ENCODE assay signal across 34 cellular contexts in the genomic region with DNA sequence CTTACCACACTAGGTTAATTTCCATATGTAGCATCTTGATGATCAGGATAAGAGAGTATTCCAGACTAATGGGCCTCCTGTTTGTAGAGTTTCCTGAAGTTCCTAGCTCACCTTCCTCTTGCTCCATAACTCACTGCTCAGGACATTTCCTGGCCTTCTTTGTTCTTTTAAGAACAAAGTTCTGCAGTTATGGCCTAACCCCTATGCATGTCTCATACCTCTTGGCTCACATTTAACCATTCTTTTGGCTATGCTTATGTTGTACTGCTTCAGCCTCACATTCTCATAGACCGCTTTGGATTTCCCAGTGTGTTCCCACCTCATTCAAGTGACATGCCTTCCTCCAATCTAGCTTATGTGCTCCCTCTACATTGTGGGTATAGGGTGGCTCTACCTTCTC. TPM values are rescaled to one million over a fixed set of nuclear protein-coding genes. Genes with fewer than 3 reads are reported as not detected.
"Had no signal": no experiment of that assay in that cellular context is flagged by ENCODE, and none has a peak within 500 bp of the region (broad histone marks: within the 10 kb centered on the region; RNA-seq: fewer than 3 reads in every experiment).

No MANE protein-coding gene starts in this region.

- ATAC-seq: activated CD4-positive, alpha-beta T cell treated with anti-CD3 and anti-CD28 coated beads for 36 hours; activated CD4-positive, CD25-positive, alpha-beta regulatory T cell treated with anti-CD3 and anti-CD28 coated beads, Interleukin-2, amount 50 U/mL, for 24 hours; activated CD8-positive, alpha-beta T cell treated with anti-CD3 and anti-CD28 coated beads, Interleukin-2, amount 10 ng/mL, durations not matched to agents 7 days and 5 days; activated naive CD4-positive, alpha-beta T cell treated with anti-CD3 and anti-CD28 coated beads, Interleukin-2, amount 50 U/mL, for 72 hours; body of pancreas; PC-3; WTC11 had no signal

- H3K9me3 ChIP-seq: adrenal gland, body of pancreas, breast epithelium had no signal

- DNase-seq: activated CD4-positive, alpha-beta T cell treated with anti-CD3 and anti-CD28 coated beads for 36 hours; activated CD4-positive, alpha-beta T cell treated with anti-CD3 and anti-CD28 coated beads, Interleukin-2, amount 10 ng/mL, durations not matched to agents 7 days and 5 days; activated CD4-positive, alpha-beta T cell treated with anti-CD3 and anti-CD28 coated beads, Interleukin-2, amount 50 U/mL, for 48 hours; activated CD8-positive, alpha-beta T cell treated with anti-CD3 and anti-CD28 coated beads, Interleukin-2, amount 10 ng/mL, durations not matched to agents 7 days and 5 days; activated gamma-delta T cell treated with Interleukin-2 at 50 U/mL for 16 hours; activated naive CD4-positive, alpha-beta T cell treated with anti-CD3 and anti-CD28 coated beads for 36 hours; activated T-cell treated with anti-CD3 and anti-CD28 coated beads, Interleukin-2, amount 50 U/mL, for 24 hours; adrenal gland; body of pancreas; caudate nucleus; cerebellar nuclear complex; NCI-H1105; NCI-H1417 treated with DMSO at 0.1 percent for 48 hours; NCI-H1694; NCI-H1930; NCI-H2081 treated with DMSO at 0.1 percent for 48 hours; NCI-H345; NCI-H510A; NCI-H526; NCI-H748 treated with DMSO at 0.1 percent for 48 hours; NK-92 treated with Interleukin-12 subunit alpha and Interleukin-12 subunit beta, amount 100 ng/mL, for 24 hours; PC-3; Right ventricle myocardium superior; SW 1271 had no signal

- FAIRE-seq: astrocyte, K562, RCC 7860, TTC549 had no signal

- H3K36me3 ChIP-seq: adrenal gland, breast epithelium had no signal

- H3K4me3 ChIP-seq: adrenal gland, body of pancreas, breast epithelium, K562 had no signal

- H3K4me1 ChIP-seq: adrenal gland, body of pancreas, breast epithelium had no signal

- H3K27ac Mint-ChIP-seq: activated CD4-positive, alpha-beta T cell treated with anti-CD3 and anti-CD28 coated beads for 36 hours; activated CD4-positive, alpha-beta T cell treated with anti-CD3 and anti-CD28 coated beads, Interleukin-2, amount 10 ng/mL, durations not matched to agents 7 days and 5 days; activated CD8-positive, alpha-beta T cell treated with anti-CD3 and anti-CD28 coated beads, Interleukin-2, amount 10 ng/mL, durations not matched to agents 7 days and 5 days; activated naive CD4-positive, alpha-beta T cell treated with anti-CD3 and anti-CD28 coated beads for 36 hours; activated naive CD4-positive, alpha-beta T cell treated with anti-CD3 and anti-CD28 coated beads, Interleukin-2, amount 50 U/mL, for 72 hours; activated T-cell treated with anti-CD3 and anti-CD28 coated beads, Interleukin-2, amount 50 U/mL, for 24 hours; T-helper 2 cell treated with Interferon-gamma antibody and Interleukin-4, amounts not matched to agents 5 μg/mL and 100 μg/mL, for 36 hours; WTC11 had no signal

- H3K4me3 Mint-ChIP-seq: activated CD4-positive, alpha-beta T cell treated with anti-CD3 and anti-CD28 coated beads for 36 hours; activated CD4-positive, alpha-beta T cell treated with anti-CD3 and anti-CD28 coated beads, Interleukin-2, amount 10 ng/mL, durations not matched to agents 7 days and 5 days; activated CD8-positive, alpha-beta T cell treated with anti-CD3 and anti-CD28 coated beads, Interleukin-2, amount 10 ng/mL, durations not matched to agents 7 days and 5 days; activated naive CD4-positive, alpha-beta T cell treated with anti-CD3 and anti-CD28 coated beads for 36 hours; activated T-cell treated with anti-CD3 and anti-CD28 coated beads, Interleukin-2, amount 50 U/mL, for 24 hours; T-helper 2 cell treated with Interferon-gamma antibody and Interleukin-4, amounts not matched to agents 5 μg/mL and 100 μg/mL, for 36 hours; WTC11 had no signal

- H3K36me3 Mint-ChIP-seq: WTC11 had no signal

- H3K9me3 Mint-ChIP-seq: activated CD4-positive, alpha-beta T cell treated with anti-CD3 and anti-CD28 coated beads, Interleukin-2, amount 10 ng/mL, durations not matched to agents 7 days and 5 days; activated naive CD4-positive, alpha-beta T cell treated with anti-CD3 and anti-CD28 coated beads for 36 hours; activated T-cell treated with anti-CD3 and anti-CD28 coated beads, Interleukin-2, amount 50 U/mL, for 24 hours; T-helper 2 cell treated with Interferon-gamma antibody and Interleukin-4, amounts not matched to agents 5 μg/mL and 100 μg/mL, for 36 hours had no signal

- H3K4me1 Mint-ChIP-seq: activated CD4-positive, alpha-beta T cell treated with anti-CD3 and anti-CD28 coated beads for 36 hours; activated CD4-positive, alpha-beta T cell treated with anti-CD3 and anti-CD28 coated beads, Interleukin-2, amount 10 ng/mL, durations not matched to agents 7 days and 5 days; WTC11 had no signal

RNA-seq across cellular contexts. Expression of a gene that starts 58.5 kb away (rescaled TPM):
- total RNA-seq: K562, M059J had no signal
